ENCODE assay signal across 4 cellular contexts in the genomic region with DNA sequence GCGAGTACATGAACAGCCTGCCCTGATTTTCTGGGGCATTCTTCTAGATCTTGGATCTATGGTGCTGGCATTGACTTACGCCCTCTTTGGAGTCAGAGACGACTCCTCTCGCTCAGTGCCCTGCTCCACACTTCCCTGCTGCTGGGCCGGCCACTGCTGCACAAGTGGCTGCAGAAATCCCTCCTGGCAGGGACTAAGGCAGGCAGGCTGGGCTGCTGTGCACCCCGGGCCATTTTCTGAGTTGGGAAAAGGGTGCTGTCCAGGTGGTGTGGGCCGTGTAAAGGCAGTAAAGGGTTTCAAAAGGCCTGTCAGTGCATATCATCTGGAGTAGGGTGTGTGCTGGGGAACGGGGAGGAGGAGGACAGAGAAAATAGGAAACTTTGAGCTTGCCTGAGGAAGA. TPM values are rescaled to one million over a fixed set of nuclear protein-coding genes. Genes with fewer than 3 reads are reported as not detected.
"Had no signal": no experiment of that assay in that cellular context is flagged by ENCODE, and none has a peak within 500 bp of the region (broad histone marks: within the 10 kb centered on the region; RNA-seq: fewer than 3 reads in every experiment).

No MANE protein-coding gene starts in this region.

RNA-seq across cellular contexts. Expression of gene KCNJ12, which starts 50.1 kb away (rescaled TPM):
- total RNA-seq: HepG2, HT-29 had no signal
- polyA plus RNA-seq: HepG2, IgD-negative memory B cell, K562 had no signal
